14 cellular contexts compared by ENCODE assay signal in genomic region chr1:116984406-116985160, GRCh38.
"Had no signal": no experiment of that assay in that cellular context is flagged by ENCODE, and none has a peak within 500 bp of the region (broad histone marks: within the 10 kb centered on the region; RNA-seq: fewer than 3 reads in every experiment).

No MANE protein-coding gene starts in this region.

- H3K4me1 Mint-ChIP-seq: stimulated activated memory B cell treated with anti-CD40 and anti-IgM and Interleukin-4, amounts not matched to agents 10 μg/mL and 1 μg/mL and 100 μg/mL, for 72 hours had no signal

- H3K27ac Mint-ChIP-seq: stimulated activated memory B cell treated with anti-CD40 and anti-IgM and Interleukin-4, amounts not matched to agents 10 μg/mL and 1 μg/mL and 100 μg/mL, for 72 hours had no signal

- DNase-seq: activated CD4-positive, alpha-beta T cell treated with anti-CD3 and anti-CD28 coated beads, Interleukin-2, amount 50 U/mL, for 1 hour; activated T-cell treated with anti-CD3 and anti-CD28 coated beads, Interleukin-2, amount 50 U/mL, for 1 hour; foreskin melanocyte; islet precursor cell; posterior cingulate gyrus; right lobe of liver; spleen; stimulated activated CD4-positive, alpha-beta T cell treated with anti-CD3 and anti-CD28 coated beads, Interleukin-1b, Interleukin-23, amount 100 ng/mL, for 48 hours; substantia nigra; T-helper 2 cell had no signal

- H3K4me3 ChIP-seq: breast epithelium, right lobe of liver, spleen had no signal

- H3K27me3 ChIP-seq: breast epithelium, right lobe of liver, spleen had no signal

- H3K27me3 Mint-ChIP-seq: activated naive CD4-positive, alpha-beta T cell treated with anti-CD3 and anti-CD28 coated beads, Interleukin-2, amount 50 U/mL, for 24 hours had no signal

- H3K27ac ChIP-seq: breast epithelium, neutrophil, right lobe of liver, spleen had no signal

- H3K9me3 Mint-ChIP-seq: activated naive CD4-positive, alpha-beta T cell treated with anti-CD3 and anti-CD28 coated beads, Interleukin-2, amount 50 U/mL, for 24 hours; stimulated activated memory B cell treated with anti-CD40 and anti-IgM and Interleukin-4, amounts not matched to agents 10 μg/mL and 1 μg/mL and 100 μg/mL, for 72 hours had no signal

- H3K9me3 ChIP-seq: breast epithelium, neutrophil, right lobe of liver, spleen had no signal

- H3K4me1 ChIP-seq: breast epithelium had no signal

- ATAC-seq: right lobe of liver; stimulated activated memory B cell treated with anti-CD40 and anti-IgM and Interleukin-4, amounts not matched to agents 10 μg/mL and 1 μg/mL and 100 μg/mL, for 72 hours had no signal

- H3K36me3 Mint-ChIP-seq: stimulated activated memory B cell treated with anti-CD40 and anti-IgM and Interleukin-4, amounts not matched to agents 10 μg/mL and 1 μg/mL and 100 μg/mL, for 72 hours had no signal

- H3K36me3 ChIP-seq: breast epithelium, neutrophil, right lobe of liver, spleen had no signal

- H3K4me3 Mint-ChIP-seq: activated naive CD4-positive, alpha-beta T cell treated with anti-CD3 and anti-CD28 coated beads, Interleukin-2, amount 50 U/mL, for 24 hours; stimulated activated memory B cell treated with anti-CD40 and anti-IgM and Interleukin-4, amounts not matched to agents 10 μg/mL and 1 μg/mL and 100 μg/mL, for 72 hours had no signal
